Comparison of ENCODE assay signal across 24 cellular contexts in genomic region chr17:1553354-1554266, GRCh38. TPM values are rescaled to one million over a fixed set of nuclear protein-coding genes. Genes with fewer than 3 reads are reported as not detected.
A peak's percentile ranks its signal among the peaks of the same experiment; 100 is the strongest.
DNase-seq lines count a peak whose midpoint lies in the region; ATAC-seq and TF ChIP-seq lines count a peak whose summit lies in the region.
"Had no signal": no experiment of that assay in that cellular context is flagged by ENCODE, and none has a peak within 500 bp of the region (broad histone marks: within the 10 kb centered on the region; RNA-seq: fewer than 3 reads in every experiment).

No MANE protein-coding gene starts in this region.

- TF ChIP-seq POLR2A in right lobe of liver (IDR thresholded peaks at IDR 0.05): no peak

- no peaks in the 10 kb centered on the region for H3K27me3 Mint-ChIP-seq in T-helper 17 cell
- H3K27me3 Mint-ChIP-seq: activated CD4-positive, alpha-beta T cell treated with anti-CD3 and anti-CD28 coated beads, Interleukin-2, amount 10 ng/mL, durations not matched to agents 24 days and 14 days had no signal

- no peak for DNase-seq in T-helper 17 cell
- peak; percentile 38 to 81 (median 76) for DNase-seq in right lobe of liver
- no peak for DNase-seq in HT-29 (ENCODE audit: low spot score)
- no peak for DNase-seq in NCI-H2081 treated with DMSO at 0.1 percent for 48 hours (lab: John Stamatoyannopoulos, UW)
- DNase-seq in stimulated activated CD4-positive, alpha-beta T cell treated with anti-CD3 and anti-CD28 coated beads, Interleukin-4, amount 100 ng/mL, for 4 hours: no peak
- no peak for DNase-seq in epidermal melanocyte (ENCODE audit: insufficient read length, low spot score)
- DNase-seq: activated CD4-positive, alpha-beta T cell treated with anti-CD3 and anti-CD28 coated beads, Interleukin-2, amount 10 ng/mL, durations not matched to agents 24 days and 14 days; activated CD8-positive, alpha-beta memory T cell treated with anti-CD3 and anti-CD28 coated beads, Interleukin-2, amount 50 U/mL, for 48 hours; activated gamma-delta T cell; amygdala; gastrocnemius medialis; HFFc6; MM.1S; NCI-H146; NCI-H2171 treated with DMSO at 0.1 percent for 48 hours; PC-3; psoas muscle; SHP77 treated with DMSO at 0.1 percent for 48 hours; stimulated activated CD4-positive, alpha-beta T cell treated with anti-CD3 and anti-CD28 coated beads, Interleukin-4, amount 100 ng/mL, for 24 hours had no signal

- H3K27ac ChIP-seq in BLaER1 treated with 17β-estradiol and CSF1 and Interleukin-3, amounts not matched to agents 10 nM and 100 nM: peak overlapping the region in 9 of 11 experiments; percentile 58 to 84 (median 77); a peak in 11 of 22 replicates
- H3K27ac ChIP-seq in right lobe of liver (peak overlapping the region in 2 of 3 donors; percentile 29 to 72), rectal smooth muscle tissue (ENCODE audit: low read depth, low read length) (peak overlapping the region; percentile 41)
- H3K27ac ChIP-seq: gastrocnemius medialis, psoas muscle had no signal

- H3K36me3 Mint-ChIP-seq in T-helper 17 cell (ENCODE audit: low read depth): peaks cover 6% of the 10 kb centered on the region

- no peaks in the 10 kb centered on the region for H3K27me3 ChIP-seq in BLaER1 treated with 17β-estradiol and CSF1 and Interleukin-3, amounts not matched to agents 10 nM and 100 nM
- H3K27me3 ChIP-seq in right lobe of liver: no peaks in the 10 kb centered on the region
- no peaks in the 10 kb centered on the region for H3K27me3 ChIP-seq in rectal smooth muscle tissue (ENCODE audit: control insufficient read depth, insufficient read depth, low read length)
- H3K27me3 ChIP-seq: gastrocnemius medialis had no signal

- intact Hi-C loops in right lobe of liver (cut with DNase I): no loop called here

- peaks cover 53 to 90% (median 80%) of the 10 kb centered on the region in 11 experiments for H3K36me3 ChIP-seq in BLaER1 treated with 17β-estradiol and CSF1 and Interleukin-3, amounts not matched to agents 10 nM and 100 nM
- H3K36me3 ChIP-seq in right lobe of liver (peaks cover 0 to 34% (median 14%) of the 10 kb centered on the region in 4 donors), rectal smooth muscle tissue (ENCODE audit: control insufficient read depth, insufficient read depth, low read length) (peaks cover 15% of the 10 kb centered on the region)

- 33% methylated on average over 10 of the region's 12 CpGs for WGBS in right lobe of liver (ENCODE audit: insufficient coverage, low coverage, low lambda C conversion rate, missing lambda C conversion rate)

- H3K4me1 ChIP-seq in BLaER1 treated with 17β-estradiol and CSF1 and Interleukin-3, amounts not matched to agents 10 nM and 100 nM: peaks cover 34 to 57% (median 48%) of the 10 kb centered on the region in 10 experiments
- H3K4me1 ChIP-seq in right lobe of liver: peaks cover 0 to 38% (median 20%) of the 10 kb centered on the region in 4 donors
- H3K4me1 ChIP-seq in rectal smooth muscle tissue (ENCODE audit: control insufficient read depth, insufficient read depth, low read length): peaks cover 17% of the 10 kb centered on the region
- H3K4me1 ChIP-seq: gastrocnemius medialis, psoas muscle had no signal

- H3K4me3 Mint-ChIP-seq in T-helper 17 cell: no peak overlapping the region
- H3K4me3 Mint-ChIP-seq: activated CD4-positive, alpha-beta T cell treated with anti-CD3 and anti-CD28 coated beads, Interleukin-2, amount 10 ng/mL, durations not matched to agents 24 days and 14 days; CD14-positive monocyte; HFFc6 had no signal

- peak overlapping the region; percentile 43 for H3K27ac Mint-ChIP-seq in T-helper 17 cell
- H3K27ac Mint-ChIP-seq: activated CD4-positive, alpha-beta T cell treated with anti-CD3 and anti-CD28 coated beads, Interleukin-2, amount 10 ng/mL, durations not matched to agents 24 days and 14 days; HFFc6 had no signal

- peak overlapping the region in 6 of 11 experiments; percentile 83 to 98 (median 91); a peak in 10 of 22 replicates for H3K4me2 ChIP-seq in BLaER1 treated with 17β-estradiol and CSF1 and Interleukin-3, amounts not matched to agents 10 nM and 100 nM
- H3K4me2 ChIP-seq: smooth muscle cell had no signal

- no peak for TF ChIP-seq CTCF in right lobe of liver (IDR thresholded peaks at IDR 0.05)

- peaks cover 10 to 100% (median 72%) of the 10 kb centered on the region in 11 experiments; a peak in 20 of 22 replicates for H4K20me1 ChIP-seq in BLaER1 treated with 17β-estradiol and CSF1 and Interleukin-3, amounts not matched to agents 10 nM and 100 nM

- ATAC-seq in T-helper 17 cell (no peak), right lobe of liver (peak; percentile 76 to 85 (median 82))
- ATAC-seq: esophagus mucosa, gastrocnemius medialis, PC-3, psoas muscle had no signal

- peaks cover 9% of the 10 kb centered on the region for H3K4me1 Mint-ChIP-seq in T-helper 17 cell

- H3K9me3 ChIP-seq in BLaER1 treated with 17β-estradiol and CSF1 and Interleukin-3, amounts not matched to agents 10 nM and 100 nM (replicated peaks in 1 of 11): no peaks in the 10 kb centered on the region
- no peaks in the 10 kb centered on the region for H3K9me3 ChIP-seq in T-helper 17 cell (ENCODE audit: control insufficient read depth, low read length, poor library complexity, severe bottlenecking)
- H3K9me3 ChIP-seq in right lobe of liver: no peaks in the 10 kb centered on the region
- H3K9me3 ChIP-seq: gastrocnemius medialis, psoas muscle had no signal

- H3K4me3 ChIP-seq in BLaER1 treated with 17β-estradiol and CSF1 and Interleukin-3, amounts not matched to agents 10 nM and 100 nM: no peak overlapping the region
- no peak overlapping the region for H3K4me3 ChIP-seq in right lobe of liver
- H3K4me3 ChIP-seq in rectal smooth muscle tissue (ENCODE audit: low read length): no peak overlapping the region
- H3K4me3 ChIP-seq: gastrocnemius medialis, psoas muscle, smooth muscle cell had no signal

- H3K9ac ChIP-seq in BLaER1 treated with 17β-estradiol and CSF1 and Interleukin-3, amounts not matched to agents 10 nM and 100 nM: peak overlapping the region in 4 of 11 experiments; percentile 62 to 70 (median 70); a peak in 3 of 22 replicates
- H3K9ac ChIP-seq in rectal smooth muscle tissue (ENCODE audit: low read length): no peak overlapping the region

RNA-seq across cellular contexts. Expression of gene PITPNA, which starts 9.0 kb away (rescaled TPM):
- total RNA-seq in T-helper 17 cell (10 to 100 TPM; 41.6 to 48.0 TPM), right lobe of liver (10 to 100 TPM; 24.0 to 43.4 (median 29.8) TPM)
- total RNA-seq in HT-29 (2014; rRNA removed; shearing (Covaris generic)): 15.9 and 23.1 TPM in 2 replicates

RNA-seq across cellular contexts. Expression of gene INPP5K, which starts 37.2 kb away (rescaled TPM):
- total RNA-seq in T-helper 17 cell: 100 to 1,000 TPM; 172 to 189 TPM
- total RNA-seq in right lobe of liver: 10 to 100 TPM; 12.7 to 22.6 (median 18.2) TPM
- total RNA-seq in HT-29 (2014; rRNA removed; shearing (Covaris generic)): 51.5 and 75.5 TPM in 2 replicates

Comparison
In these comparisons a context has a peak if more than half of its experiments do, and no peak if none do; other contexts are left out.
1. DNase-seq: peak in right lobe of liver (3 of 3); none in T-helper 17 cell (0 of 3), HT-29 (single experiment), NCI-H2081 treated with DMSO at 0.1 percent for 48 hours (single experiment), stimulated activated CD4-positive, alpha-beta T cell treated with anti-CD3 and anti-CD28 coated beads, Interleukin-4, amount 100 ng/mL, for 4 hours (0 of 2) and epidermal melanocyte (single experiment).
2. Peak in every context shown above with its lines, with median percentiles within 50 percentile points of each other: H3K27ac ChIP-seq.